ENCODE assay signal across 20 cellular contexts in the genomic region with DNA sequence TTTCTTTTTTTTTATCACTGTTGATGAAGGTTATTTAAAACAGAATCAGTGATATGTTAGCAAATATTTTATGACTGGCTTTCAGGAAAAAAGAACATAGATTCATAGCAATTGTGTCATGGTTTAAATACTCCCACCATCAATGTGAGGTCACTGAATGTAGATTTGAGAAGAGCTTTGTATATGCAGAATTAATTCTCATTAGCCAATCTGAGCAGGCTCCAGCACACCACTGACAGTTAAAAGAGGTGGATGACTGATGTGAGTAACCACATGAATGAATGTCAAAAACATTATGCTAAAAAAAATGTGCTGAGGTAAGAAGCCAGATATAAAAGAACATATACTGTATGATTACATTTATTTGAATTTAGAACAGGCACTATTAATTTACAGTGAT.
"Had no signal": no experiment of that assay in that cellular context is flagged by ENCODE, and none has a peak within 500 bp of the region (broad histone marks: within the 10 kb centered on the region; RNA-seq: fewer than 3 reads in every experiment).

No MANE protein-coding gene starts in this region.

- H3K4me3 Mint-ChIP-seq: activated naive CD4-positive, alpha-beta T cell treated with anti-CD3 and anti-CD28 coated beads for 36 hours; endodermal cell; naive B cell; stimulated activated memory B cell treated with anti-CD40 and anti-IgM and Interleukin-4, amounts not matched to agents 10 μg/mL and 1 μg/mL and 100 μg/mL, for 72 hours had no signal

- H3K27ac Mint-ChIP-seq: activated naive CD4-positive, alpha-beta T cell treated with anti-CD3 and anti-CD28 coated beads for 36 hours; activated T-helper 2 cell treated with anti-CD3 and anti-CD28 coated beads, Interferon-gamma antibody, Interleukin-2, Interleukin-4, amounts not matched to agents 10 μg/mL and 5 μg/mL and 100 μg/mL, durations not matched to agents 14 hours and 24 hours and 36 hours; endodermal cell; stimulated activated memory B cell treated with anti-CD40 and anti-IgM and Interleukin-4, amounts not matched to agents 10 μg/mL and 1 μg/mL and 100 μg/mL, for 72 hours had no signal

- H3K4me3 ChIP-seq: body of pancreas, dorsolateral prefrontal cortex, mucosa of descending colon, right lobe of liver had no signal

- H3K9me3 Mint-ChIP-seq: activated naive CD4-positive, alpha-beta T cell treated with anti-CD3 and anti-CD28 coated beads for 36 hours; activated T-helper 2 cell treated with anti-CD3 and anti-CD28 coated beads, Interferon-gamma antibody, Interleukin-2, Interleukin-4, amounts not matched to agents 10 μg/mL and 5 μg/mL and 100 μg/mL, durations not matched to agents 14 hours and 24 hours and 36 hours; endodermal cell; stimulated activated memory B cell treated with anti-CD40 and anti-IgM and Interleukin-4, amounts not matched to agents 10 μg/mL and 1 μg/mL and 100 μg/mL, for 72 hours had no signal

- H3K79me2 ChIP-seq: parathyroid adenoma had no signal

- H3K4me1 ChIP-seq: body of pancreas, parathyroid adenoma, right lobe of liver had no signal

- H2AFZ ChIP-seq: parathyroid adenoma had no signal

- ATAC-seq: body of pancreas; left cardiac atrium; mucosa of descending colon; right lobe of liver; stimulated activated memory B cell treated with anti-CD40 and anti-IgM and Interleukin-4, amounts not matched to agents 10 μg/mL and 1 μg/mL and 100 μg/mL, for 72 hours had no signal

- H3K36me3 ChIP-seq: right lobe of liver had no signal

- H3K27me3 ChIP-seq: body of pancreas, dorsolateral prefrontal cortex, right lobe of liver had no signal

- H3K27me3 Mint-ChIP-seq: naive B cell; stimulated activated memory B cell treated with anti-CD40 and anti-IgM and Interleukin-4, amounts not matched to agents 10 μg/mL and 1 μg/mL and 100 μg/mL, for 72 hours had no signal

- H3K9me3 ChIP-seq: body of pancreas, mucosa of descending colon, right lobe of liver had no signal

- H3K27ac ChIP-seq: body of pancreas, dorsolateral prefrontal cortex, parathyroid adenoma, right lobe of liver had no signal

- DNase-seq: activated CD4-positive, alpha-beta T cell treated with anti-CD3 and anti-CD28 coated beads, Interleukin-2, amount 50 U/mL, for 1 hour; activated naive CD4-positive, alpha-beta T cell treated with anti-CD3 and anti-CD28 coated beads for 36 hours; amygdala; body of pancreas; central memory CD4-positive, alpha-beta T cell; dorsolateral prefrontal cortex; endodermal cell; foreskin melanocyte; glutamatergic neuron; hippocampal formation; left cardiac atrium; mesenchymal stem cell; mucosa of descending colon; naive B cell; right lobe of liver; stimulated activated CD4-positive, alpha-beta T cell treated with anti-CD3 and anti-CD28 coated beads, Interleukin-4, amount 100 ng/mL, for 24 hours; SW 1271 had no signal

- H3K9ac ChIP-seq: parathyroid adenoma had no signal
